8 cellular contexts compared by ENCODE assay signal in genomic region chr5:91312698-91313097, GRCh38.
A peak's percentile ranks its signal among the peaks of the same experiment; 100 is the strongest.
DNase-seq lines count a peak whose midpoint lies in the region; ATAC-seq, FAIRE-seq and TF ChIP-seq lines count a peak whose summit lies in the region.

No MANE protein-coding gene starts in this region.

- CTCF ChIA-PET in CD8-positive, alpha-beta memory T cell (lab: Charles Lee) = interaction anchor here (0.8 to 4.0 kb wide), 5 partner anchors 29 to 71 kb away, joined by 3 to 46 read pairs (median 4); partner anchors contain the start of gene ARRDC3
- CTCF ChIA-PET in Panc1 (lab: Charles Lee) = no interaction called here
- CTCF ChIA-PET in H1 (lab: Charles Lee; ENCODE audit: partially characterized antibody) = interaction anchor here (0.7 to 9.4 kb wide), 4 partner anchors 10 to 68 kb away, joined by 4 to 59 read pairs (median 6); no protein-coding TSS in a partner anchor

- H3K4me2 ChIP-seq in H1 (ENCODE audit: insufficient read depth in 1 of 2, low read depth in 2 of 2, low read length in 2 of 2) = no peak overlapping the region

- no peak overlapping the region for H3K4me3 ChIP-seq in CD8-positive, alpha-beta memory T cell (ENCODE audit: low read length)
- H3K4me3 ChIP-seq in Panc1 (ENCODE audit: low read depth in 2 of 2, low read length in 2 of 2) = no peak overlapping the region
- no peak overlapping the region for H3K4me3 ChIP-seq in H1 (ENCODE audit: extremely low read depth in 1 of 4, insufficient read depth in 2 of 4, low read depth in 3 of 4, low read length in 4 of 4)
- no peak overlapping the region for H3K4me3 ChIP-seq in prostate gland
- H3K4me3 ChIP-seq in H7 (ENCODE audit: insufficient read depth, low read depth, low read length) = no peak overlapping the region

- no peaks in the 10 kb centered on the region for H4K20me1 ChIP-seq in H1 (replicated peaks in 1 of 2; ENCODE audit: control insufficient read depth in 1 of 2, insufficient read depth in 2 of 2, low read length in 2 of 2)

- peaks cover 39 to 52% (median 47%) of the 10 kb centered on the region in 3 donors for H3K4me1 Mint-ChIP-seq in CD8-positive, alpha-beta memory T cell

- no peak for TF ChIP-seq POLR2A in H1 (IDR thresholded peaks at IDR 0.05; ENCODE audit: control extremely low read depth in 1 of 2, low read depth in 2 of 2, low read length in 2 of 2)
- no peak for TF ChIP-seq POLR2A in prostate gland (IDR thresholded peaks at IDR 0.05)

- peak overlapping the region in 1 of 7 donors; percentile 20 for H3K4me3 Mint-ChIP-seq in CD8-positive, alpha-beta memory T cell

- no peak for ATAC-seq in Panc1
- ATAC-seq in esophagus mucosa = no peak

- H3K14ac ChIP-seq in H1 (ENCODE audit: insufficient read length) = no peak overlapping the region

- H3K36me3 ChIP-seq in CD8-positive, alpha-beta memory T cell (ENCODE audit: insufficient read depth, low read length) = no peaks in the 10 kb centered on the region
- H3K36me3 ChIP-seq in Panc1 (ENCODE audit: control insufficient read depth, insufficient read depth, low read length) (no peaks in the 10 kb centered on the region), H1 (ENCODE audit: control insufficient read depth in 2 of 4, insufficient read depth in 4 of 4, low read length in 3 of 4) (no peaks in the 10 kb centered on the region), prostate gland (no peaks in the 10 kb centered on the region), H7 (replicated peaks; ENCODE audit: control insufficient read depth, insufficient read depth, low read length) (no peaks in the 10 kb centered on the region)

- no peak overlapping the region for H2BK15ac ChIP-seq in H1 (ENCODE audit: low read length)

- no peak overlapping the region for H3K27ac ChIP-seq in CD8-positive, alpha-beta memory T cell (ENCODE audit: low read depth, low read length)
- H3K27ac ChIP-seq in Panc1 (ENCODE audit: low read length) (peak overlapping the region; percentile 91), H1 (ENCODE audit: low read depth, low read length) (no peak overlapping the region), prostate gland (peak overlapping the region; percentile 21 to 44)

- BruUV-seq in Panc1 (replicated peaks; lab: Mats Ljungman, UMichigan) = no TSS peak

- H3K56ac ChIP-seq in H1 (replicated peaks; ENCODE audit: insufficient read length, low read depth, low read length) = no peak overlapping the region

- H3K9me3 ChIP-seq in CD8-positive, alpha-beta memory T cell (ENCODE audit: low read length) = no peaks in the 10 kb centered on the region
- H3K9me3 ChIP-seq in Panc1 (ENCODE audit: control insufficient read depth, insufficient read depth, low read depth, low read length) (no peaks in the 10 kb centered on the region), H1 (ENCODE audit: insufficient read depth in 2 of 2, low read depth in 1 of 2, low read length in 1 of 2) (no peaks in the 10 kb centered on the region), prostate gland (no peaks in the 10 kb centered on the region)

- H3K23ac ChIP-seq in H1 (ENCODE audit: insufficient read length) = no peak overlapping the region

- FAIRE-seq in H1 (lab: Jason Lieb, UNC) = no peak

- no peaks in the 10 kb centered on the region for H3K79me1 ChIP-seq in H1 (ENCODE audit: low read depth, low read length)

- no peak overlapping the region for H2BK5ac ChIP-seq in H1 (ENCODE audit: low read depth, low read length)

- peaks cover 0 to 2% of the 10 kb centered on the region in 2 donors for H3K27me3 Mint-ChIP-seq in CD8-positive, alpha-beta memory T cell

- H4K5ac ChIP-seq in H1 (ENCODE audit: insufficient read length, low read depth, low read length) = no peak overlapping the region

- TF ChIP-seq EP300 in H1 (IDR thresholded peaks at IDR 0.05; ENCODE audit: borderline replicate concordance in 1 of 2, low read depth in 2 of 2, low read length in 2 of 2) = no peak

- H3K9ac ChIP-seq in H1 (replicated peaks in 1 of 4; ENCODE audit: extremely low read depth in 1 of 4, low read depth in 3 of 4, low read length in 3 of 4) = no peak overlapping the region

- 72% methylated on average over 1 of the region's 1 CpG; no CpG with 5 or more reads in 1 of the 2 experiments for WGBS in H1 (ENCODE audit: extremely low coverage in 1 of 2, insufficient coverage in 1 of 2, insufficient read length in 1 of 2, insufficient replicate concordance in 2 of 2, low coverage in 1 of 2, low lambda C conversion rate in 2 of 2, missing lambda C conversion rate in 1 of 2), 2 experiments
- WGBS in prostate gland = 47% methylated on average over 1 of the region's 1 CpG

- no peak for TF ChIP-seq RAD21 in H1 (IDR thresholded peaks at IDR 0.05 in 1 of 2, conservative IDR thresholded peaks at IDR 0.05 in 1 of 2; ENCODE audit: low read depth in 2 of 2, low read length in 2 of 2)

- H2AFZ ChIP-seq in H1 (ENCODE audit: low read length) = no peak overlapping the region

- no peak for DNase-seq in CD8-positive, alpha-beta memory T cell
- DNase-seq in Panc1 (ENCODE audit: low read depth, low spot score) = no peak
- DNase-seq in H1 (ENCODE audit: low read depth in 1 of 2, low spot score in 2 of 2) = no peak
- DNase-seq in prostate gland (ENCODE audit: low spot score) = no peak
- no peak for DNase-seq in GM20000 (ENCODE audit: low spot score)
- DNase-seq in H7 = no peak
- no peak for DNase-seq in NCI-H146 treated with DMSO at 0.1 percent for 48 hours (lab: John Stamatoyannopoulos, UW; ENCODE audit: unreplicated experiment)

- no peak overlapping the region for H2BK20ac ChIP-seq in H1 (ENCODE audit: low read length)

- intact Hi-C loops in Panc1 (cut with micrococcal nuclease; ENCODE audit: unreplicated experiment) = loop anchor here (5.0 to 10.0 kb wide), 2 partner anchors 70 to 208 kb away; partner anchors contain the start of gene ARRDC3
- intact Hi-C loops in prostate gland (cut with DNase I) = loop anchor here (5.0 kb wide), 1 partner anchor 70 kb away; the partner anchor contains the start of gene ARRDC3

- H3K9me3 Mint-ChIP-seq in CD8-positive, alpha-beta memory T cell = no peaks in the 10 kb centered on the region

- no peak overlapping the region for H3K4ac ChIP-seq in H1 (replicated peaks; ENCODE audit: insufficient read length, low read depth, low read length)

- no peaks in the 10 kb centered on the region for H3K79me2 ChIP-seq in H1 (ENCODE audit: control insufficient read depth in 1 of 2, insufficient read depth in 2 of 2, low read length in 2 of 2)

- no peak overlapping the region for H3K18ac ChIP-seq in H1 (ENCODE audit: extremely low read depth, low read length)

- no peaks in the 10 kb centered on the region; the same call in 1 of the 2 replicates for H3K23me2 ChIP-seq in H1 (ENCODE audit: low read depth, low read length)

- H4K8ac ChIP-seq in H1 (ENCODE audit: extremely low read depth, insufficient read depth, low read length) = no peak overlapping the region

- no peak overlapping the region for H2BK120ac ChIP-seq in H1 (replicated peaks; ENCODE audit: low read depth, low read length)

- TF ChIP-seq CTCF in Panc1 (IDR thresholded peaks at IDR 0.05) (no peak), H1 (IDR thresholded peaks at IDR 0.05; ENCODE audit: control extremely low read depth in 1 of 3, insufficient read depth in 1 of 3, low read depth in 1 of 3, low read length in 3 of 3) (no peak), prostate gland (IDR thresholded peaks at IDR 0.05) (no peak), GM20000 (IDR thresholded peaks at IDR 0.05; ENCODE audit: extremely low read depth, missing control alignments) (no peak)

- no peaks in the 10 kb centered on the region for H3K27me3 ChIP-seq in CD8-positive, alpha-beta memory T cell (ENCODE audit: insufficient read depth, low read length, poor library complexity, severe bottlenecking)
- no peaks in the 10 kb centered on the region for H3K27me3 ChIP-seq in Panc1 (ENCODE audit: control insufficient read depth, insufficient read depth, low read length)
- no peaks in the 10 kb centered on the region for H3K27me3 ChIP-seq in H1 (replicated peaks in 1 of 4; ENCODE audit: control insufficient read depth in 3 of 4, extremely low read depth in 1 of 4, insufficient read depth in 3 of 4, low read length in 3 of 4)
- H3K27me3 ChIP-seq in prostate gland (replicated peaks; ENCODE audit: insufficient read depth) = no peaks in the 10 kb centered on the region
- no peaks in the 10 kb centered on the region for H3K27me3 ChIP-seq in H7 (ENCODE audit: control insufficient read depth, insufficient read depth, low read length)

- H3K27ac Mint-ChIP-seq in CD8-positive, alpha-beta memory T cell = peak overlapping the region; percentile 89 to 97 (median 96)

- H4K91ac ChIP-seq in H1 (replicated peaks; ENCODE audit: insufficient read length, low read length) = no peak overlapping the region

- peaks cover 41% of the 10 kb centered on the region for H3K4me1 ChIP-seq in CD8-positive, alpha-beta memory T cell (ENCODE audit: insufficient read depth, low read length)
- H3K4me1 ChIP-seq in Panc1 (ENCODE audit: control insufficient read depth, insufficient read depth, low read length) = peaks cover 44% of the 10 kb centered on the region
- H3K4me1 ChIP-seq in H1 (replicated peaks in 1 of 4; ENCODE audit: control insufficient read depth in 3 of 4, insufficient read depth in 4 of 4, low read length in 3 of 4) = peaks cover 0 to 8% (median 0%) of the 10 kb centered on the region in 4 experiments; a peak in 1 of 7 replicates
- no peaks in the 10 kb centered on the region for H3K4me1 ChIP-seq in prostate gland (replicated peaks)

- in situ Hi-C loops in Panc1 (cut with HindIII; ENCODE audit: low pct_unique_long_range_greater_than_20kb, low sequenced_read_pairs) = no loop called here

- no peak overlapping the region for H2AK5ac ChIP-seq in H1 (ENCODE audit: low read depth, low read length)

- no peaks in the 10 kb centered on the region for H3K36me3 Mint-ChIP-seq in CD8-positive, alpha-beta memory T cell

- H2BK12ac ChIP-seq in H1 (ENCODE audit: low read depth, low read length) = no peak overlapping the region

- POLR2A ChIA-PET in CD8-positive, alpha-beta memory T cell (lab: Charles Lee) = interaction anchor here (1.5 to 4.6 kb wide), 3 partner anchors 32 to 70 kb away, joined by 6 to 45 read pairs (median 29); partner anchors contain the start of gene ARRDC3
- POLR2A ChIA-PET in Panc1 (lab: Charles Lee) = interaction anchor here (2.1 kb wide), 1 partner anchor 32 kb away, joined by 4 read pairs; no protein-coding TSS in a partner anchor
- POLR2A ChIA-PET in H1 (lab: Charles Lee; ENCODE audit: partially characterized antibody) = no interaction called here

TF ChIP-seq in H1, 55 proteins besides CTCF, POLR2A, EP300 and RAD21:
- TF ChIP-seq HDAC6 (IDR thresholded peaks at IDR 0.05; ENCODE audit: low read depth, low read length) = no peak
- peak; percentile 43; the same call in 1 of the 2 replicates for TF ChIP-seq KDM1A (IDR thresholded peaks at IDR 0.05; ENCODE audit: borderline replicate concordance, low read length)
TF ChIP-seq in H1: peak in this region for 1.

Comparison
In these comparisons a context has a peak if more than half of its experiments do, and no peak if none do; other contexts are left out.
1. H3K27ac ChIP-seq: peak in Panc1 (single experiment) and prostate gland (2 of 2); none in CD8-positive, alpha-beta memory T cell (single experiment) and H1 (single experiment).